Comparison of ENCODE assay signal across 11 cellular contexts in genomic region chr1:1628656-1629429, GRCh38. TPM values are rescaled to one million over a fixed set of nuclear protein-coding genes. Genes with fewer than 3 reads are reported as not detected.
DNase-seq lines count a peak whose midpoint lies in the region; ATAC-seq, FAIRE-seq and TF ChIP-seq lines count a peak whose summit lies in the region.
"Had no signal": no experiment of that assay in that cellular context is flagged by ENCODE, and none has a peak within 500 bp of the region (broad histone marks: within the 10 kb centered on the region; RNA-seq: fewer than 3 reads in every experiment).

No MANE protein-coding gene starts in this region.

- TF ChIP-seq EP300 in sigmoid colon (IDR thresholded peaks at IDR 0.05), result no peak

- TF ChIP-seq POLR2A in GM12891 (IDR thresholded peaks at IDR 0.05; ENCODE audit: low read depth, low read length), result no peak; the same call in 1 of the 2 replicates
- TF ChIP-seq POLR2A in sigmoid colon (IDR thresholded peaks at IDR 0.05), result no peak

- H3K9me3 ChIP-seq in T-helper 17 cell (ENCODE audit: control insufficient read depth, low read length, poor library complexity, severe bottlenecking) (no peaks in the 10 kb centered on the region), sigmoid colon (no peaks in the 10 kb centered on the region)

- no peak for FAIRE-seq in GM12891 (lab: Jason Lieb, UNC)
- FAIRE-seq: TTC549 had no signal

- no peaks in the 10 kb centered on the region for H3K36me3 Mint-ChIP-seq in T-helper 17 cell (ENCODE audit: low read depth)

- TF ChIP-seq CTCF in sigmoid colon (IDR thresholded peaks at IDR 0.05), result no peak
- TF ChIP-seq CTCF in foreskin fibroblast (IDR thresholded peaks at IDR 0.05; ENCODE audit: low read depth, low read length), result no peak

- H3K4me3 ChIP-seq in sigmoid colon, result no peak overlapping the region
- H3K4me3 ChIP-seq in foreskin fibroblast (ENCODE audit: low read depth in 1 of 2, low read length in 2 of 2), result no peak overlapping the region

- ATAC-seq in T-helper 17 cell (peak; percentile 5), GM18498 (IDR thresholded peaks at IDR 0.05; ENCODE audit: unreplicated experiment) (no peak)

- H3K4me3 Mint-ChIP-seq in T-helper 17 cell, result peak overlapping the region; percentile 81

- H3K27ac ChIP-seq in sigmoid colon, result no peak overlapping the region

- H3K27me3 ChIP-seq in sigmoid colon, result peaks cover 17 to 40% (median 36%) of the 10 kb centered on the region in 3 donors

- intact Hi-C loops in sigmoid colon (cut with DNase I), result no loop called here

- H3K4me1 Mint-ChIP-seq in T-helper 17 cell, result peaks cover 5% of the 10 kb centered on the region

- peaks cover 0 to 25% (median 20%) of the 10 kb centered on the region in 4 donors for H3K4me1 ChIP-seq in sigmoid colon

- peaks cover 0 to 42% (median 10%) of the 10 kb centered on the region in 4 donors for H3K36me3 ChIP-seq in sigmoid colon

- H3K27me3 Mint-ChIP-seq in T-helper 17 cell, result no peaks in the 10 kb centered on the region

- DNase-seq in GM12891 (ENCODE audit: insufficient read length, low spot score) (peak; percentile 53), T-helper 17 cell (no peak), sigmoid colon (peak; percentile 60), GF-D8 (lab: John Stamatoyannopoulos, UW) (no peak), EL (no peak), foreskin fibroblast (no peak)
- DNase-seq in effector CD8-positive, alpha-beta T cell (lab: John Stamatoyannopoulos, UW), result peak; percentile 25
- DNase-seq: midbrain, NCI-H1417 treated with DMSO at 0.1 percent for 48 hours had no signal

- WGBS in sigmoid colon, 2 donors, result 53 to 86% methylated on average over 55 of the region's 55 CpGs

- H3K27ac Mint-ChIP-seq in T-helper 17 cell, result no peak overlapping the region

TF ChIP-seq in GM12891, 5 proteins besides CTCF, POLR2A, EP300 and RAD21:
- TF ChIP-seq PAX5 (IDR thresholded peaks at IDR 0.05; ENCODE audit: insufficient read depth, low read length, severe bottlenecking) (no peak), TAF1 (IDR thresholded peaks at IDR 0.05; ENCODE audit: low read depth, low read length) (no peak), POLR2AphosphoS5 (IDR thresholded peaks at IDR 0.05; ENCODE audit: low read depth, low read length) (no peak), POU2F2 (IDR thresholded peaks at IDR 0.05; ENCODE audit: low read depth, low read length) (no peak), SPI1 (IDR thresholded peaks at IDR 0.05; ENCODE audit: low read depth, low read length) (no peak)

RNA-seq across cellular contexts. Expression of gene MMP23B, which starts 3.1 kb away (rescaled TPM):
- 2.8 TPM for polyA plus RNA-seq in GM12891 (2012; ENCODE audit: low read depth, missing spikeins)
- 1 to 10 TPM; 3.9 to 4.2 TPM for total RNA-seq in T-helper 17 cell
- total RNA-seq in sigmoid colon, result 10 to 100 TPM in 2 of 4 donors, 1 to 10 TPM in 2; 1.8 to 58.7 (median 17.2) TPM
- polyA plus RNA-seq in sigmoid colon, result 1 to 10 TPM; 2.2 to 3.6 (median 2.3) TPM

RNA-seq across cellular contexts. Expression of gene MIB2, which starts 13.5 kb away (rescaled TPM):
- polyA plus RNA-seq in GM12891 (2012; ENCODE audit: low read depth, missing spikeins), result 29.4 TPM
- 10 to 100 TPM; 42.0 to 50.0 TPM for total RNA-seq in T-helper 17 cell
- total RNA-seq in sigmoid colon, result 10 to 100 TPM; 32.7 to 95.3 (median 53.6) TPM
- 10 to 100 TPM; 24.6 to 77.6 (median 33.3) TPM for polyA plus RNA-seq in sigmoid colon

RNA-seq across cellular contexts. Expression of gene FNDC10, which starts 28.9 kb away (rescaled TPM):
- 1.1 TPM for polyA plus RNA-seq in GM12891 (2012; ENCODE audit: low read depth, missing spikeins)
- total RNA-seq in T-helper 17 cell (1 to 10 TPM; 3.3 to 3.4 TPM), sigmoid colon (1 to 10 TPM in 3 of 4 donors, under 1 TPM in 1; 0.82 to 2.8 (median 1.6) TPM)
- 1 to 10 TPM; 1.2 to 3.5 (median 2.8) TPM for polyA plus RNA-seq in sigmoid colon

RNA-seq across cellular contexts. Expression of gene CDK11B, which starts 30.0 kb away (rescaled TPM):
- 23.7 TPM for polyA plus RNA-seq in GM12891 (2012; ENCODE audit: low read depth, missing spikeins)
- total RNA-seq in T-helper 17 cell, result 10 to 100 TPM; 43.9 to 49.8 TPM
- 10 to 100 TPM; 23.9 to 51.0 (median 27.8) TPM for total RNA-seq in sigmoid colon
- 10 to 100 TPM; 30.0 to 38.4 (median 37.9) TPM for polyA plus RNA-seq in sigmoid colon

RNA-seq across cellular contexts. Expression of gene SSU72, which starts 54.2 kb away (rescaled TPM):
- 81.8 TPM for polyA plus RNA-seq in GM12891 (2012; ENCODE audit: low read depth, missing spikeins)
- total RNA-seq in T-helper 17 cell, result 100 to 1,000 TPM in 1 of 2 donors, 10 to 100 TPM in 1; 99.3 to 103 TPM
- total RNA-seq in sigmoid colon, result 100 to 1,000 TPM in 3 of 4 donors, 10 to 100 TPM in 1; 98.9 to 119 (median 109) TPM
- 100 to 1,000 TPM; 129 to 165 (median 150) TPM for polyA plus RNA-seq in sigmoid colon

Comparison
In these comparisons a context has a peak if more than half of its experiments do, and no peak if none do; other contexts are left out.
1. DNase-seq: peak in GM12891 (single experiment), effector CD8-positive, alpha-beta T cell (single experiment) and sigmoid colon (single experiment); none in T-helper 17 cell (0 of 3), GF-D8 (single experiment), EL (single experiment) and foreskin fibroblast (0 of 2).